Comparison of ENCODE assay signal across 10 cellular contexts in the genomic region with DNA sequence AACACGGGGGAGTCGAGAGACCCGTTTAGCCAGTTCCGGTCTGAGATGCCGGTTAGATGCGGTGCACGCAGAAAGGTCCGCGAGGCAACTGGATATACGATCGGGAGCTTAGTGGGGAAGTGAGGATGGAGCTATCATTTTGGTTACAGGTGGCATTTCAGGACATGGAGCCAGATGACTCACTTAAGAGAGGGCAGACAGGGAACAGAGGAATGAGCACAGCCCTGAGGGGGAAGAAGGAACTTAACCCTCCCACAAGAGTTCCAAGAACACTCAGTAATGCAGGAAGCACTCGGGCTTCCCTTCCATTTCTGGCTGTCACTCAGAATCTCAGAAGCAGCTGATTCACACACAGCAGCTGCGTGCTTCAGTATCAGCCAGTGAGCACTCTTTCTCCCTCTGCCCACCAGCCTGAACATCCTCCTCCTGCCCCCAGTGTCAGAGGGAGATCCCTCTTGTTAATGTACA. TPM values are rescaled to one million over a fixed set of nuclear protein-coding genes. Genes with fewer than 3 reads are reported as not detected.
DNase-seq lines count a peak whose midpoint lies in the region; TF ChIP-seq lines count a peak whose summit lies in the region.
"Had no signal": no experiment of that assay in that cellular context is flagged by ENCODE, and none has a peak within 500 bp of the region (broad histone marks: within the 10 kb centered on the region; RNA-seq: fewer than 3 reads in every experiment).

No MANE protein-coding gene starts in this region.

- in situ Hi-C loops in ACHN (cut with HindIII; ENCODE audit: low pct_ligation_motif_present, low pct_unique_long_range_greater_than_20kb, low sequenced_read_pairs), result no loop called here

- H3K4me1 Mint-ChIP-seq in MCF 10A (ENCODE audit: insufficient read depth, unreplicated experiment), result peaks cover 11% of the 10 kb centered on the region

- POLR2A ChIA-PET in MCF 10A (lab: Yijun Ruan, JAX), result no interaction called here

- intact Hi-C loops in MCF 10A (cut with micrococcal nuclease), result no loop called here

- H3K27ac Mint-ChIP-seq in MCF 10A (ENCODE audit: low read depth, unreplicated experiment), result no peak overlapping the region

- no peak overlapping the region for H3K4me3 Mint-ChIP-seq in MCF 10A (ENCODE audit: unreplicated experiment)

- no TSS peak for BruUV-seq in MCF 10A (replicated peaks; lab: Mats Ljungman, UMichigan)

- TF ChIP-seq CTCF in MCF 10A (IDR thresholded peaks at IDR 0.05; ENCODE audit: unreplicated experiment), result no peak

- H3K27me3 Mint-ChIP-seq in MCF 10A (ENCODE audit: insufficient read depth, unreplicated experiment), result no peaks in the 10 kb centered on the region

- no peaks in the 10 kb centered on the region for H3K9me3 Mint-ChIP-seq in MCF 10A (ENCODE audit: unreplicated experiment)

- H3K36me3 Mint-ChIP-seq in MCF 10A (ENCODE audit: insufficient read depth, unreplicated experiment), result peaks cover 4% of the 10 kb centered on the region

- CTCF ChIA-PET in MCF 10A (lab: Yijun Ruan, JAX), result interaction anchor here (0.5 to 0.7 kb wide), 3 partner anchors 18 to 120 kb away, joined by 3 read pairs; no protein-coding TSS in a partner anchor

- peak; percentile 59 for DNase-seq in ACHN
- DNase-seq in HK-2 (ENCODE audit: unreplicated experiment), result peak; percentile 55
- peak; percentile 53 for DNase-seq in MCF 10A (ENCODE audit: unreplicated experiment)
- peak; percentile 65 for DNase-seq in iris pigment epithelial cell (ENCODE audit: low read depth)
- no peak for DNase-seq in stimulated activated CD4-positive, alpha-beta T cell treated with anti-CD3 and anti-CD28 coated beads, Interleukin-1b, Interleukin-23, amount 100 ng/mL, for 48 hours
- DNase-seq in stimulated activated CD8-positive, alpha-beta memory T cell treated with anti-CD3 and anti-CD28 coated beads, Interleukin-4, amount 100 ng/mL, for 48 hours, result no peak
- DNase-seq in NCI-H1436 treated with DMSO at 0.1 percent for 48 hours (lab: John Stamatoyannopoulos, UW), result no peak
- no peak for DNase-seq in iPS-NIHi11 (ENCODE audit: low spot score)
- DNase-seq: NCI-H1694, SHP77 treated with DMSO at 0.1 percent for 48 hours had no signal

RNA-seq across cellular contexts. Expression of a gene that starts 34.9 kb away (rescaled TPM):
- 0.40 and 0.93 TPM in 2 replicates for total RNA-seq in MCF 10A (2022)

Comparison
In these comparisons a context has a peak if more than half of its experiments do, and no peak if none do; other contexts are left out.
1. DNase-seq: peak in ACHN (single experiment), HK-2 (single experiment), MCF 10A (single experiment) and iris pigment epithelial cell (single experiment); none in stimulated activated CD4-positive, alpha-beta T cell treated with anti-CD3 and anti-CD28 coated beads, Interleukin-1b, Interleukin-23, amount 100 ng/mL, for 48 hours (single experiment), stimulated activated CD8-positive, alpha-beta memory T cell treated with anti-CD3 and anti-CD28 coated beads, Interleukin-4, amount 100 ng/mL, for 48 hours (single experiment), NCI-H1436 treated with DMSO at 0.1 percent for 48 hours (single experiment) and iPS-NIHi11 (single experiment).